ENCODE assay signal across 20 cellular contexts in the genomic region with DNA sequence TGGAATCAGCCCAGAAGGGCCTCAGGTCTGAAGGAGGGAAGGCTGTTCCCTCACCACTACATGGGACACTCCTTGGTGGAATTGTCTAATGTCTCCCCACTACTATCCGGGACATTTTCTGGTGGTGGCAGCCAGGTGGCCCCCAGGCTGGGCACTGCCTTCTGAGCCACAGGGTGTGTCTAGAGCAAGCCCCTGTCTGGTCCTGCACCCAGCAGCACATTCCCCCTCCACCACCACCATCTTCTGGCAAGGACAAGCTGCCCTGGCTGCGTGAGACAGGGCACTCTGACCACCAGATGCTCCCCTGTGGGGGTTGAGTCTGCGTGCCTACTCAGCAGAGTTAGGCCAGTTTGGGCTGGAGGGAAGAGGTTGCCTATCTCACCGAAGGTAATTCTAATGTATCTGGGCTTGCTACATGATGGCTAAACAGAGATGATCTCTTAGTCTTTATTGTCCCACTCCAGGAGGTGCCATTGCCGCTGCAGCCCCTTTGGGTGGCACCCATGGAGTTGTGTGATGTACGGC.
DNase-seq lines count a peak whose midpoint lies in the region; ATAC-seq and TF ChIP-seq lines count a peak whose summit lies in the region.
"Had no signal": no experiment of that assay in that cellular context is flagged by ENCODE, and none has a peak within 500 bp of the region (broad histone marks: within the 10 kb centered on the region; RNA-seq: fewer than 3 reads in every experiment).

No MANE protein-coding gene starts in this region.

- no peaks in the 10 kb centered on the region for H3K36me3 Mint-ChIP-seq in activated T-cell treated with anti-CD3 and anti-CD28 coated beads, Interleukin-2, amount 50 U/mL, for 24 hours (ENCODE audit: low read depth)

- intact Hi-C loops in Right ventricle myocardium superior (cut with DNase I) = no loop called here
- intact Hi-C loops in cardiac septum (cut with DNase I) = no loop called here

- no peaks in the 10 kb centered on the region for H3K27me3 Mint-ChIP-seq in activated T-cell treated with anti-CD3 and anti-CD28 coated beads, Interleukin-2, amount 50 U/mL, for 24 hours
- H3K27me3 Mint-ChIP-seq: activated naive CD8-positive, alpha-beta T cell treated with anti-CD3 and anti-CD28 coated beads, Interleukin-2, amount 10 ng/mL, durations not matched to agents 7 days and 5 days; stimulated activated naive CD8-positive, alpha-beta T cell treated with anti-CD3 and anti-CD28 coated beads, Interleukin-15, Interleukin-2, amounts not matched to agents 100 ng/mL and 50 ng/mL, for 24 hours had no signal

- H3K27ac ChIP-seq in cingulate gyrus (ENCODE audit: low read depth, low read length) (peak overlapping the region; percentile 19), neutrophil (peak overlapping the region; percentile 91), thoracic aorta (peak overlapping the region; percentile 25 to 27)
- H3K27ac ChIP-seq: gastrocnemius medialis, Peyer's patch, right lobe of liver had no signal

- no peaks in the 10 kb centered on the region for H3K9me3 Mint-ChIP-seq in activated T-cell treated with anti-CD3 and anti-CD28 coated beads, Interleukin-2, amount 50 U/mL, for 24 hours
- H3K9me3 Mint-ChIP-seq: activated naive CD8-positive, alpha-beta T cell treated with anti-CD3 and anti-CD28 coated beads, Interleukin-2, amount 10 ng/mL, durations not matched to agents 7 days and 5 days; stimulated activated naive CD8-positive, alpha-beta T cell treated with anti-CD3 and anti-CD28 coated beads, Interleukin-15, Interleukin-2, amounts not matched to agents 100 ng/mL and 50 ng/mL, for 24 hours had no signal

- peaks cover 13% of the 10 kb centered on the region for H3K4me1 Mint-ChIP-seq in activated T-cell treated with anti-CD3 and anti-CD28 coated beads, Interleukin-2, amount 50 U/mL, for 24 hours (ENCODE audit: low read depth)

- H3K4me3 Mint-ChIP-seq in activated T-cell treated with anti-CD3 and anti-CD28 coated beads, Interleukin-2, amount 50 U/mL, for 24 hours = no peak overlapping the region
- H3K4me3 Mint-ChIP-seq: activated naive CD8-positive, alpha-beta T cell treated with anti-CD3 and anti-CD28 coated beads, Interleukin-2, amount 10 ng/mL, durations not matched to agents 7 days and 5 days; stimulated activated naive CD8-positive, alpha-beta T cell treated with anti-CD3 and anti-CD28 coated beads, Interleukin-15, Interleukin-2, amounts not matched to agents 100 ng/mL and 50 ng/mL, for 24 hours had no signal

- H3K9me3 ChIP-seq in neutrophil (no peaks in the 10 kb centered on the region), thoracic aorta (no peaks in the 10 kb centered on the region)
- H3K9me3 ChIP-seq: gastrocnemius medialis, Peyer's patch, right lobe of liver had no signal

- H3K4me3 ChIP-seq in neutrophil (ENCODE audit: low read depth in 1 of 2, low read length in 1 of 2) = peak overlapping the region; percentile 47 to 60
- H3K4me3 ChIP-seq in thoracic aorta = peak overlapping the region; percentile 9
- H3K4me3 ChIP-seq: GM12878, right lobe of liver had no signal

- TF ChIP-seq CTCF in neutrophil (IDR thresholded peaks at IDR 0.05) (no peak), thoracic aorta (IDR thresholded peaks at IDR 0.05) (no peak)

- peaks cover 23% of the 10 kb centered on the region for H3K36me3 ChIP-seq in neutrophil
- H3K36me3 ChIP-seq in thoracic aorta = no peaks in the 10 kb centered on the region
- H3K36me3 ChIP-seq: gastrocnemius medialis, Peyer's patch, right lobe of liver had no signal

- DNase-seq in Right ventricle myocardium superior = peak; percentile 22
- DNase-seq in cardiac septum (ENCODE audit: low spot score) = no peak
- DNase-seq in thoracic aorta (ENCODE audit: low spot score) = no peak
- no peak for DNase-seq in activated T-cell treated with anti-CD3 and anti-CD28 coated beads, Interleukin-2, amount 50 U/mL, for 24 hours
- no peak for DNase-seq in DMS153 (lab: John Stamatoyannopoulos, UW)
- DNase-seq: activated naive CD8-positive, alpha-beta T cell treated with anti-CD3 and anti-CD28 coated beads, Interleukin-2, amount 10 ng/mL, durations not matched to agents 7 days and 5 days; gastrocnemius medialis; NCI-H1694 treated with DMSO at 0.1 percent for 48 hours; NCI-H2227 treated with DMSO at 0.1 percent for 48 hours; NCI-H82; Peyer's patch; T1000 had no signal

- H3K4me1 ChIP-seq in neutrophil (ENCODE audit: control insufficient read depth in 1 of 2, insufficient read depth in 1 of 2, low read depth in 1 of 2, low read length in 1 of 2) (peaks cover 57 to 66% of the 10 kb centered on the region in 2 experiments), thoracic aorta (ENCODE audit: control insufficient read depth in 1 of 2, low read depth in 2 of 2) (peaks cover 4 to 56% of the 10 kb centered on the region in 2 donors)
- H3K4me1 ChIP-seq: right lobe of liver had no signal

- no peaks in the 10 kb centered on the region for H3K27me3 ChIP-seq in neutrophil
- no peaks in the 10 kb centered on the region for H3K27me3 ChIP-seq in thoracic aorta (replicated peaks; ENCODE audit: insufficient read depth)
- H3K27me3 ChIP-seq: gastrocnemius medialis, Peyer's patch, right lobe of liver had no signal

- ATAC-seq in Right ventricle myocardium superior (ENCODE audit: poor library complexity) (no peak), thoracic aorta (ENCODE audit: insufficient number of reproducible peaks, low FRiP score, low read depth) (no peak), HG03039 (IDR thresholded peaks at IDR 0.05; ENCODE audit: unreplicated experiment) (no peak)
- ATAC-seq: activated CD4-positive, CD25-positive, alpha-beta regulatory T cell treated with anti-CD3 and anti-CD28 coated beads, Interleukin-2, amount 50 U/mL, for 24 hours; gastrocnemius medialis; GM12878; SK-N-SH treated with all-trans-retinoic acid at 6 μM for 48 hours had no signal

- no peak overlapping the region for H3K27ac Mint-ChIP-seq in activated T-cell treated with anti-CD3 and anti-CD28 coated beads, Interleukin-2, amount 50 U/mL, for 24 hours
- H3K27ac Mint-ChIP-seq: stimulated activated naive CD8-positive, alpha-beta T cell treated with anti-CD3 and anti-CD28 coated beads, Interleukin-15, Interleukin-2, amounts not matched to agents 100 ng/mL and 50 ng/mL, for 24 hours had no signal

Comparison
In these comparisons a context has a peak if more than half of its experiments do, and no peak if none do; other contexts are left out.
1. H3K27ac ChIP-seq: peak in every context shown above with its lines; median percentile 91 in neutrophil; 26 in thoracic aorta; 19 in cingulate gyrus.